In the genomic region with DNA sequence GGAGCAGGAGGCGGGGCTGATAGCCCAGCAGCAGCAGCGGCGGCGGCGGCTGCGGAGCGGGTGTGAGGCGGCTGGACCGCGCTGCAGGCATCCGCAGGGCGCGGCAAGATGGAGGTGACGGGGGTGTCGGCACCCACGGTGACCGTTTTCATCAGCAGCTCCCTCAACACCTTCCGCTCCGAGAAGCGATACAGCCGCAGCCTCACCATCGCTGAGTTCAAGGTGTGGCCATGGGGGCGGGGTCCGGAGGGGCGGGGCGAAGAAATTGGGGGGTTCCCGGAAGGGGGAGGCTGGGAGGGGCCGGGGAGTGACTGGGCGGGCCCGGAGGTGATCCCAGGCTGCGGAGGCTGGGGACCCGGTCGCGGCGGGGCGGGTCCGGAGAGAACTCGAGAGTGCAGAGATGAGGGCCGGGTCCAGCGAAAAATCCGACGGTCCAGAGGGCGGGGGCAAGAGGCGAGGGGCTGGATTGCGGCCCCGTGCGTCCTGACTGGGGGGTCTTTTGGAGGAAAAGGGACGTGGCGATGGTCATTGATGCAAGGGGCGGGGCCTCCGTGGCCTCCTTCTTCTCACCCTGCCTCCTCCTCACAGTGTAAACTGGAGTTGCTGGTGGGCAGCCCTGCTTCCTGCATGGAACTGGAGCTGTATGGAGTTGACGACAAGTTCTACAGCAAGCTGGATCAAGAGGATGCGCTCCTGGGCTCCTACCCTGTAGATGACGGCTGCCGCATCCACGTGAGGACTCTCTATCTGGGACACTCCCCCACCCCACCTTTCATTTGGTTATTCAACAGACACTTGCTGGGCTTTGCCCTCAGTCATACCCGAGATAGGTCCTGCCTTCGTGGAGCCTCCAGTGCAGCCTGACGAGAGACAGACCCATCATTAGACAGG, we compare ENCODE assay signal across 8 cellular contexts. TPM values are rescaled to one million over a fixed set of nuclear protein-coding genes. Genes with fewer than 3 reads are reported as not detected.
A peak's percentile ranks its signal among the peaks of the same experiment; 100 is the strongest.
DNase-seq lines count a peak whose midpoint lies in the region; ATAC-seq lines count a peak whose summit lies in the region.

A gene with protein sequence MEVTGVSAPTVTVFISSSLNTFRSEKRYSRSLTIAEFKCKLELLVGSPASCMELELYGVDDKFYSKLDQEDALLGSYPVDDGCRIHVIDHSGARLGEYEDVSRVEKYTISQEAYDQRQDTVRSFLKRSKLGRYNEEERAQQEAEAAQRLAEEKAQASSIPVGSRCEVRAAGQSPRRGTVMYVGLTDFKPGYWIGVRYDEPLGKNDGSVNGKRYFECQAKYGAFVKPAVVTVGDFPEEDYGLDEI (plus strand): TSS at position 16 of the 891 bp plus-strand sequence. CDS start 93 bp downstream, at position 109.

- ATAC-seq in GM21367 (IDR thresholded peaks at IDR 0.05; ENCODE audit: unreplicated experiment) (peak; percentile 21), HG03520 (IDR thresholded peaks at IDR 0.05; ENCODE audit: unreplicated experiment) (no peak)

- H3K9me3 ChIP-seq in CD4-positive, alpha-beta memory T cell (ENCODE audit: control insufficient read depth in 1 of 2, low read length in 2 of 2) = no peaks in the 10 kb centered on the region

- peaks cover 20 to 50% of the 10 kb centered on the region in 2 donors for H3K36me3 Mint-ChIP-seq in CD4-positive, alpha-beta memory T cell
- H3K36me3 Mint-ChIP-seq in activated CD4-positive, alpha-beta T cell treated with anti-CD3 and anti-CD28 coated beads, Interleukin-2, amount 10 ng/mL, durations not matched to agents 24 days and 14 days (ENCODE audit: low read depth) = peaks cover 44% of the 10 kb centered on the region

- intact Hi-C loops in CD4-positive, alpha-beta memory T cell (cut with micrococcal nuclease) = loop anchor here (1.0 to 10.0 kb wide), 9 partner anchors 12 to 1099 kb away; partner anchors contain the start of genes ALKBH6, SDHAF1, THAP8 and WDR62
- intact Hi-C loops in activated CD4-positive, alpha-beta T cell treated with anti-CD3 and anti-CD28 coated beads, Interleukin-2, amount 10 ng/mL, durations not matched to agents 24 days and 14 days (cut with micrococcal nuclease) = loop anchor here (1.0 to 10.0 kb wide), 8 partner anchors 12 to 1349 kb away; partner anchors contain the start of genes ALKBH6, CAPNS1, IGFLR1 and LIN37

- H3K36me3 ChIP-seq in CD4-positive, alpha-beta memory T cell (ENCODE audit: insufficient read depth, low read length) = peaks cover 26% of the 10 kb centered on the region

- H3K4me1 ChIP-seq in CD4-positive, alpha-beta memory T cell (ENCODE audit: insufficient read depth, low read length) = peaks cover 30% of the 10 kb centered on the region

- H3K9me3 Mint-ChIP-seq in CD4-positive, alpha-beta memory T cell = peaks cover 0 to 6% (median 0%) of the 10 kb centered on the region in 8 donors
- H3K9me3 Mint-ChIP-seq in activated CD4-positive, alpha-beta T cell treated with anti-CD3 and anti-CD28 coated beads, Interleukin-2, amount 10 ng/mL, durations not matched to agents 24 days and 14 days = no peaks in the 10 kb centered on the region

- peak within 1 kb of the TSS; percentile 75 to 99 for H3K4me3 ChIP-seq in CD4-positive, alpha-beta memory T cell (ENCODE audit: low read length in 2 of 2)

- peaks cover 25 to 57% (median 39%) of the 10 kb centered on the region in 4 donors for H3K4me1 Mint-ChIP-seq in CD4-positive, alpha-beta memory T cell
- H3K4me1 Mint-ChIP-seq in activated CD4-positive, alpha-beta T cell treated with anti-CD3 and anti-CD28 coated beads, Interleukin-2, amount 10 ng/mL, durations not matched to agents 24 days and 14 days = peaks cover 32% of the 10 kb centered on the region

- H3K27me3 ChIP-seq in CD4-positive, alpha-beta memory T cell (ENCODE audit: insufficient read depth, low read length) = no peaks in the 10 kb centered on the region

- no peak for DNase-seq in CD4-positive, alpha-beta memory T cell
- DNase-seq in NAMALWA (ENCODE audit: low spot score) (peak; percentile 53), dermis microvascular lymphatic vessel endothelial cell (ENCODE audit: low read depth in 2 of 2) (no peak), mesenteric fat pad (ENCODE audit: low spot score) (peak; percentile 95)
- peak; percentile 94 for DNase-seq in activated CD4-positive, alpha-beta T cell treated with anti-CD3 and anti-CD28 coated beads, Interleukin-2, amount 10 ng/mL, durations not matched to agents 24 days and 14 days
- peak; percentile 86 for DNase-seq in stimulated activated CD8-positive, alpha-beta memory T cell treated with anti-CD3 and anti-CD28 coated beads, Interleukin-4, amount 100 ng/mL, for 24 hours (ENCODE audit: low read depth)

- POLR2A ChIA-PET in CD4-positive, alpha-beta memory T cell (lab: Charles Lee; ENCODE audit: partially characterized antibody) = interaction anchor here (0.6 to 3.1 kb wide), 28 partner anchors 10 to 1391 kb away, joined by 3 to 34 read pairs (median 4); partner anchors contain the start of genes ALKBH6, CAPNS1, COX6B1 and PSENEN

- H3K27ac ChIP-seq in CD4-positive, alpha-beta memory T cell (ENCODE audit: low read depth, low read length) = peak within 1 kb of the TSS; percentile 80

- peaks cover 0 to 2% of the 10 kb centered on the region in 2 donors for H3K27me3 Mint-ChIP-seq in CD4-positive, alpha-beta memory T cell
- H3K27me3 Mint-ChIP-seq in activated CD4-positive, alpha-beta T cell treated with anti-CD3 and anti-CD28 coated beads, Interleukin-2, amount 10 ng/mL, durations not matched to agents 24 days and 14 days = peaks cover 4% of the 10 kb centered on the region

- peak within 1 kb of the TSS; percentile 89 to 99 (median 94) for H3K4me3 Mint-ChIP-seq in CD4-positive, alpha-beta memory T cell
- peak within 1 kb of the TSS; percentile 94 for H3K4me3 Mint-ChIP-seq in activated CD4-positive, alpha-beta T cell treated with anti-CD3 and anti-CD28 coated beads, Interleukin-2, amount 10 ng/mL, durations not matched to agents 24 days and 14 days

- H3K27ac Mint-ChIP-seq in CD4-positive, alpha-beta memory T cell = peak within 1 kb of the TSS; percentile 95 to 100 (median 98)
- peak within 1 kb of the TSS; percentile 95 for H3K27ac Mint-ChIP-seq in activated CD4-positive, alpha-beta T cell treated with anti-CD3 and anti-CD28 coated beads, Interleukin-2, amount 10 ng/mL, durations not matched to agents 24 days and 14 days

- CTCF ChIA-PET in CD4-positive, alpha-beta memory T cell (lab: Charles Lee; ENCODE audit: partially characterized antibody) = interaction anchor here (1.3 to 4.3 kb wide), 3 partner anchors 12 to 157 kb away, joined by 3 to 21 read pairs (median 6); partner anchors contain the start of gene THAP8

RNA-seq across cellular contexts. Expression of the gene that starts here (rescaled TPM):
- 100 to 1,000 TPM; 148 TPM for total RNA-seq in CD4-positive, alpha-beta memory T cell
- polyA plus RNA-seq in CD4-positive, alpha-beta memory T cell = 100 to 1,000 TPM; 256 to 308 TPM
- total RNA-seq in activated CD4-positive, alpha-beta T cell treated with anti-CD3 and anti-CD28 coated beads, Interleukin-2, amount 10 ng/mL, durations not matched to agents 24 days and 14 days = 129 and 133 TPM in 2 replicates
- 163 and 164 TPM in 2 replicates for total RNA-seq in dermis microvascular lymphatic vessel endothelial cell
- 87.1 TPM for total RNA-seq in mesenteric fat pad

Comparison
In these comparisons a context has a peak if more than half of its experiments do, and no peak if none do; other contexts are left out.
1. DNase-seq: peak in NAMALWA (single experiment), activated CD4-positive, alpha-beta T cell treated with anti-CD3 and anti-CD28 coated beads, Interleukin-2, amount 10 ng/mL, durations not matched to agents 24 days and 14 days (single experiment), mesenteric fat pad (single experiment) and stimulated activated CD8-positive, alpha-beta memory T cell treated with anti-CD3 and anti-CD28 coated beads, Interleukin-4, amount 100 ng/mL, for 24 hours (single experiment); none in CD4-positive, alpha-beta memory T cell (0 of 5) and dermis microvascular lymphatic vessel endothelial cell (0 of 2).